In genomic region chr4:55857586-55857985, GRCh38 we compare ENCODE assay signal across 36 cellular contexts. TPM values are rescaled to one million over a fixed set of nuclear protein-coding genes. Genes with fewer than 3 reads are reported as not detected.
"Had no signal": no experiment of that assay in that cellular context is flagged by ENCODE, and none has a peak within 500 bp of the region (broad histone marks: within the 10 kb centered on the region; RNA-seq: fewer than 3 reads in every experiment).

No MANE protein-coding gene starts in this region.

- H3K4me3 Mint-ChIP-seq: activated B cell treated with CpG ODN at 0.5 μM for 24 hours; activated CD8-positive, alpha-beta memory T cell treated with anti-CD3 and anti-CD28 coated beads, Interleukin-2, amount 10 ng/mL, durations not matched to agents 7 days and 5 days; activated CD8-positive, alpha-beta T cell treated with anti-CD3 and anti-CD28 coated beads for 36 hours; activated naive CD8-positive, alpha-beta T cell treated with anti-CD3 and anti-CD28 coated beads, Interleukin-2, amount 10 ng/mL, durations not matched to agents 7 days and 5 days; activated T-helper 1 cell treated with anti-CD3 and anti-CD28 coated beads, Interleukin-12 subunit alpha, Interleukin-12 subunit beta, Interleukin-2, Interleukin-4 antibody, amounts not matched to agents 30 ng/mL and 10 ng/mL and 1 ng/mL, durations not matched to agents 14 hours and 24 hours and 36 hours; effector memory CD8-positive, alpha-beta T cell; T-helper 1 cell treated with Interleukin-12 subunit alpha and Interleukin-12 subunit beta and Interleukin-4 antibody, amounts not matched to agents 30 μg/mL and 1 μg/mL, for 36 hours; T-helper 2 cell treated with Interferon-gamma antibody and Interleukin-4, amounts not matched to agents 5 μg/mL and 100 μg/mL, for 36 hours had no signal

- H3K4me3 ChIP-seq: body of pancreas, esophagus muscularis mucosa, gastrocnemius medialis, heart left ventricle had no signal

- H3K9me3 Mint-ChIP-seq: activated B cell treated with CpG ODN at 0.5 μM for 24 hours; activated CD8-positive, alpha-beta T cell treated with anti-CD3 and anti-CD28 coated beads for 36 hours; activated naive CD8-positive, alpha-beta T cell treated with anti-CD3 and anti-CD28 coated beads, Interleukin-2, amount 10 ng/mL, durations not matched to agents 7 days and 5 days; activated T-helper 1 cell treated with anti-CD3 and anti-CD28 coated beads, Interleukin-12 subunit alpha, Interleukin-12 subunit beta, Interleukin-2, Interleukin-4 antibody, amounts not matched to agents 30 ng/mL and 10 ng/mL and 1 ng/mL, durations not matched to agents 14 hours and 24 hours and 36 hours; effector memory CD8-positive, alpha-beta T cell had no signal

- H3K9me3 ChIP-seq: body of pancreas, esophagus muscularis mucosa, gastrocnemius medialis, heart left ventricle had no signal

- H3K27me3 ChIP-seq: body of pancreas, esophagus muscularis mucosa, foreskin keratinocyte, gastrocnemius medialis, heart left ventricle had no signal

- H3K27ac Mint-ChIP-seq: activated B cell treated with CpG ODN at 0.5 μM for 24 hours; activated CD8-positive, alpha-beta memory T cell treated with anti-CD3 and anti-CD28 coated beads, Interleukin-2, amount 10 ng/mL, durations not matched to agents 7 days and 5 days; activated CD8-positive, alpha-beta T cell treated with anti-CD3 and anti-CD28 coated beads for 36 hours; activated naive CD8-positive, alpha-beta T cell treated with anti-CD3 and anti-CD28 coated beads, Interleukin-2, amount 10 ng/mL, durations not matched to agents 7 days and 5 days; activated T-helper 1 cell treated with anti-CD3 and anti-CD28 coated beads, Interleukin-12 subunit alpha, Interleukin-12 subunit beta, Interleukin-2, Interleukin-4 antibody, amounts not matched to agents 30 ng/mL and 10 ng/mL and 1 ng/mL, durations not matched to agents 14 hours and 24 hours and 36 hours; activated T-helper 2 cell treated with anti-CD3 and anti-CD28 coated beads, Interferon-gamma antibody, Interleukin-2, Interleukin-4, amounts not matched to agents 10 μg/mL and 5 μg/mL and 100 μg/mL, durations not matched to agents 14 hours and 24 hours and 36 hours; effector memory CD8-positive, alpha-beta T cell; T-helper 1 cell treated with Interleukin-12 subunit alpha and Interleukin-12 subunit beta and Interleukin-4 antibody, amounts not matched to agents 30 μg/mL and 1 μg/mL, for 36 hours; T-helper 2 cell treated with Interferon-gamma antibody and Interleukin-4, amounts not matched to agents 5 μg/mL and 100 μg/mL, for 36 hours had no signal

- DNase-seq: activated B cell treated with CpG ODN at 0.5 μM for 24 hours; activated CD4-positive, alpha-beta T cell treated with anti-CD3 and anti-CD28 coated beads for 48 hours; activated CD4-positive, alpha-beta T cell treated with anti-CD3 and anti-CD28 coated beads, Interleukin-2, amount 50 U/mL, for 1 hour; activated CD4-positive, alpha-beta T cell treated with anti-CD3 and anti-CD28 coated beads, Interleukin-2, amount 50 U/mL, for 48 hours; activated CD8-positive, alpha-beta memory T cell treated with anti-CD3 and anti-CD28 coated beads, Interleukin-2, amount 10 ng/mL, durations not matched to agents 7 days and 5 days; activated CD8-positive, alpha-beta memory T cell treated with anti-CD3 and anti-CD28 coated beads, Interleukin-2, amount 50 U/mL, for 4 hours; activated CD8-positive, alpha-beta T cell treated with anti-CD3 and anti-CD28 coated beads for 36 hours; activated effector memory CD4-positive, alpha-beta T cell treated with anti-CD3 and anti-CD28 coated beads, Interleukin-2, amount 50 U/mL, for 16 hours; activated naive CD4-positive, alpha-beta T cell; activated naive CD4-positive, alpha-beta T cell treated with anti-CD3 and anti-CD28 coated beads, Interleukin-2, amount 50 U/mL, for 16 hours; activated naive CD8-positive, alpha-beta T cell treated with anti-CD3 and anti-CD28 coated beads, Interleukin-2, amount 10 ng/mL, durations not matched to agents 7 days and 5 days; activated T-cell treated with anti-CD3 and anti-CD28 coated beads, Interleukin-2, amount 50 U/mL, for 1 hour; activated T-cell treated with anti-CD3 and anti-CD28 coated beads, Interleukin-2, amount 50 U/mL, for 48 hours; amniotic stem cell; anterior cingulate cortex; body of pancreas; caudate nucleus; cortex of kidney; dermis blood vessel endothelial cell; effector CD4-positive, alpha-beta T cell; effector memory CD8-positive, alpha-beta T cell; erythroblast; foreskin keratinocyte; gastrocnemius medialis; glutamatergic neuron; heart left ventricle; T1000; WERI-Rb-1 had no signal

- H3K27me3 Mint-ChIP-seq: activated B cell treated with CpG ODN at 0.5 μM for 24 hours; activated CD8-positive, alpha-beta memory T cell treated with anti-CD3 and anti-CD28 coated beads, Interleukin-2, amount 10 ng/mL, durations not matched to agents 7 days and 5 days; activated CD8-positive, alpha-beta T cell treated with anti-CD3 and anti-CD28 coated beads for 36 hours; activated naive CD8-positive, alpha-beta T cell treated with anti-CD3 and anti-CD28 coated beads, Interleukin-2, amount 10 ng/mL, durations not matched to agents 7 days and 5 days; effector memory CD8-positive, alpha-beta T cell had no signal

- H3K27ac ChIP-seq: body of pancreas, esophagus muscularis mucosa, foreskin keratinocyte, gastrocnemius medialis, heart left ventricle, WERI-Rb-1 had no signal

- FAIRE-seq: colon had no signal

RNA-seq across cellular contexts. Expression of gene EXOC1L, which starts 38.0 kb away (rescaled TPM):
- total RNA-seq: activated B cell treated with CpG ODN at 0.5 μM for 24 hours; activated CD8-positive, alpha-beta memory T cell treated with anti-CD3 and anti-CD28 coated beads for 36 hours; activated CD8-positive, alpha-beta memory T cell treated with anti-CD3 and anti-CD28 coated beads, Interleukin-2, amount 10 ng/mL, durations not matched to agents 7 days and 5 days; activated CD8-positive, alpha-beta T cell treated with anti-CD3 and anti-CD28 coated beads for 36 hours; activated naive CD8-positive, alpha-beta T cell treated with anti-CD3 and anti-CD28 coated beads, Interleukin-2, amount 10 ng/mL, durations not matched to agents 7 days and 5 days; activated T-helper 1 cell treated with anti-CD3 and anti-CD28 coated beads, Interleukin-12 subunit alpha, Interleukin-12 subunit beta, Interleukin-2, Interleukin-4 antibody, amounts not matched to agents 30 ng/mL and 10 ng/mL and 1 ng/mL, durations not matched to agents 14 hours and 24 hours and 36 hours; activated T-helper 2 cell treated with anti-CD3 and anti-CD28 coated beads, Interferon-gamma antibody, Interleukin-2, Interleukin-4, amounts not matched to agents 10 μg/mL and 5 μg/mL and 100 μg/mL, durations not matched to agents 14 hours and 24 hours and 36 hours; body of pancreas; chondrocyte; dermis blood vessel endothelial cell; esophagus muscularis mucosa; foreskin keratinocyte; gastrocnemius medialis; heart left ventricle had no signal
